Comparison of ENCODE assay signal across 17 cellular contexts in genomic region chr5:56569576-56569975, GRCh38.
DNase-seq lines count a peak whose midpoint lies in the region; ATAC-seq and TF ChIP-seq lines count a peak whose summit lies in the region.
"Had no signal": no experiment of that assay in that cellular context is flagged by ENCODE, and none has a peak within 500 bp of the region (broad histone marks: within the 10 kb centered on the region; RNA-seq: fewer than 3 reads in every experiment).

No MANE protein-coding gene starts in this region.

- ATAC-seq in left colon (no peak), GM18858 (IDR thresholded peaks at IDR 0.05; ENCODE audit: unreplicated experiment) (no peak), GM21619 (IDR thresholded peaks at IDR 0.05; ENCODE audit: unreplicated experiment) (no peak)

- intact Hi-C loops in left colon (cut with DNase I, micrococcal nuclease) = no loop called here

- peak; percentile 63 for DNase-seq in AG10803 (ENCODE audit: low read depth)
- DNase-seq in HS-5 (ENCODE audit: low read depth) = peak; percentile 20
- DNase-seq in cerebellar cortex (ENCODE audit: low spot score) = peak; percentile 12
- peak; percentile 29 for DNase-seq in kidney tubule cell (ENCODE audit: low spot score)
- DNase-seq in activated gamma-delta T cell treated with Interleukin-2 at 50 U/mL for 16 hours = no peak
- no peak for DNase-seq in left colon
- DNase-seq: activated naive CD4-positive, alpha-beta T cell treated with anti-CD3 and anti-CD28 coated beads, Interleukin-2, amount 50 U/mL, for 16 hours; CD4-positive, alpha-beta memory T cell; cortex of kidney; head of caudate nucleus; Kasumi-1; NCI-H2171; occipital lobe; stimulated activated CD4-positive, alpha-beta T cell treated with anti-CD3 and anti-CD28 coated beads, Interleukin-2, amount 100 ng/mL, for 48 hours; stimulated activated naive CD4-positive, alpha-beta T cell treated with Interleukin-2 at 50 U/mL for 16 hours had no signal

- no peak overlapping the region for H3K4me3 ChIP-seq in AG10803 (ENCODE audit: low read length)

- TF ChIP-seq CTCF in AG10803 (conservative IDR thresholded peaks at IDR 0.05; ENCODE audit: low read length) = no peak

Comparison
In these comparisons a context has a peak if more than half of its experiments do, and no peak if none do; other contexts are left out.
1. DNase-seq: peak in AG10803 (single experiment), HS-5 (single experiment), cerebellar cortex (single experiment) and kidney tubule cell (single experiment); none in activated gamma-delta T cell treated with Interleukin-2 at 50 U/mL for 16 hours (single experiment) and left colon (0 of 2).